7 cellular contexts compared by ENCODE assay signal in the genomic region with DNA sequence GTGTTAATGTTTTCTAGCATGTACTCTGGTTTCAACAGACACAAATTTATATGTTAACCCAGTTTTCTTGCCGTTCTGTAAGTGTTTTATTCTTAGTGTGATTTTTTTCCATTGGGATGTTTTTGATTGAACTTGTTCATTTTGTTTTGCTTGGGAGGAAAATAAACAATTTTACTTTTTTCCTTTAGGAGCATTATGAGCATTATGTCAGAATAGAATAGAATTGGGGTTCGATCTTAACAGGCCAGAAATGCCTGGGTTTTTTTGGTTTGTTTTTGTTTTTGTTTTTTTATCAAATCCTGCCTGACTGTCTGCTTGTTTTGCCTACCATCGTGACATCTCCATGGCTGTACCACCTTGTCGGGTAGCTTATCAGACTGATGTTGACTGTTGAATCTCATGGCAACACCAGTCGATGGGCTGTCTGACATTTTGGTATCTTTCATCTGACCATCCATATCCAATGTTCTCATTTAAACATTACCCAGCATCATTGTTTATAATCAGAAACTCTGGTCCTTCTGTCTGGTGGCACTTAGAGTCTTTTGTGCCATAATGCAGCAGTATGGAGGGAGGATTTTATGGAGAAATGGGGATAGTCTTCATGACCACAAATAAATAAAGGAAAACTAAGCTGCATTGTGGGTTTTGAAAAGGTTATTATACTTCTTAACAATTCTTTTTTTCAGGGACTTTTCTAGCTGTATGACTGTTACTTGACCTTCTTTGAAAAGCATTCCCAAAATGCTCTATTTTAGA. TPM values are rescaled to one million over a fixed set of nuclear protein-coding genes. Genes with fewer than 3 reads are reported as not detected.
A peak's percentile ranks its signal among the peaks of the same experiment; 100 is the strongest.
DNase-seq lines count a peak whose midpoint lies in the region; ATAC-seq and TF ChIP-seq lines count a peak whose summit lies in the region.

No MANE protein-coding gene starts in this region.

- no peak overlapping the region for H4K91ac ChIP-seq in trophoblast cell (ENCODE audit: low read depth, low read length)

- H2BK5ac ChIP-seq in trophoblast cell (ENCODE audit: low read depth, low read length, poor library complexity): no peak overlapping the region

- H2AK5ac ChIP-seq in trophoblast cell (ENCODE audit: low read length): no peak overlapping the region

- no peak overlapping the region for H2BK120ac ChIP-seq in trophoblast cell (ENCODE audit: insufficient read depth, low read length, poor library complexity)

- DNase-seq in RKO (ENCODE audit: low spot score) (peak; percentile 86), epithelial cell of esophagus (ENCODE audit: low read depth) (peak; percentile 67), trophoblast cell (no peak), inferior parietal cortex (ENCODE audit: extremely low spot score) (no peak)

- no peak overlapping the region for H3K18ac ChIP-seq in trophoblast cell (ENCODE audit: low read length)

- H3K4me2 ChIP-seq in trophoblast cell (ENCODE audit: low read length): peak overlapping the region; percentile 90

- peak; percentile 33 for TF ChIP-seq POLR2A in GM15510 (IDR thresholded peaks at IDR 0.05; ENCODE audit: borderline replicate concordance, extremely low read depth, insufficient read length)

- no peak overlapping the region for H4K8ac ChIP-seq in trophoblast cell (ENCODE audit: low read depth, low read length)

- H3K27me3 ChIP-seq in trophoblast cell (ENCODE audit: insufficient read depth, low read length): no peaks in the 10 kb centered on the region

- H3K79me1 ChIP-seq in trophoblast cell (ENCODE audit: low read length): peaks cover 17% of the 10 kb centered on the region

- H3K36me3 ChIP-seq in trophoblast cell (ENCODE audit: control insufficient read depth in 1 of 2, insufficient read depth in 2 of 2, low read length in 2 of 2): peaks cover 4 to 11% of the 10 kb centered on the region in 2 experiments

- peaks cover 7% of the 10 kb centered on the region for H3K79me2 ChIP-seq in trophoblast cell (ENCODE audit: control insufficient read depth, insufficient read depth, low read length, poor library complexity)

- WGBS in trophoblast cell (ENCODE audit: extremely low coverage, insufficient coverage, insufficient read length): no CpG with 5 or more reads among the region's 5 CpGs

- H3K9me3 ChIP-seq in trophoblast cell (ENCODE audit: insufficient read depth, low read depth, low read length): no peaks in the 10 kb centered on the region

- H2BK12ac ChIP-seq in trophoblast cell (ENCODE audit: low read length): no peak overlapping the region

- no peak overlapping the region for H4K12ac ChIP-seq in trophoblast cell (ENCODE audit: low read depth, low read length)

- peak overlapping the region; percentile 93 for H3K4me3 ChIP-seq in epithelial cell of esophagus (ENCODE audit: low read length)
- peak overlapping the region; percentile 74 for H3K4me3 ChIP-seq in trophoblast cell (ENCODE audit: low read depth, low read length)

- H3K27ac ChIP-seq in trophoblast cell (ENCODE audit: low read depth, low read length): peak overlapping the region; percentile 83

- H2AFZ ChIP-seq in trophoblast cell (ENCODE audit: insufficient read depth, low read length, poor library complexity): no peak overlapping the region

- no peak for TF ChIP-seq CTCF in epithelial cell of esophagus (IDR thresholded peaks at IDR 0.05; ENCODE audit: insufficient read depth, low read depth, low read length, missing control alignments)

- peaks cover 0 to 8% of the 10 kb centered on the region in 2 experiments for H3K4me1 ChIP-seq in trophoblast cell (ENCODE audit: control insufficient read depth in 1 of 2, insufficient read depth in 2 of 2, low read length in 2 of 2)

- no peak overlapping the region for H3K4ac ChIP-seq in trophoblast cell (ENCODE audit: low read depth, low read length)

- no peak overlapping the region for H3K14ac ChIP-seq in trophoblast cell (ENCODE audit: low read length)

- peak overlapping the region; percentile 42 for H3K23ac ChIP-seq in trophoblast cell (ENCODE audit: low read length)

- peak overlapping the region; percentile 91 for H3K9ac ChIP-seq in trophoblast cell (ENCODE audit: low read length)

- ATAC-seq in HG03280 (IDR thresholded peaks at IDR 0.05; ENCODE audit: unreplicated experiment) (no peak), HG02970 (IDR thresholded peaks at IDR 0.05; ENCODE audit: low FRiP score, unreplicated experiment) (no peak)

RNA-seq across cellular contexts. Expression of gene TUBD1, which starts 51.7 kb away (rescaled TPM):
- polyA plus RNA-seq in trophoblast cell (2013): 12.0 and 13.0 TPM in 2 replicates

RNA-seq across cellular contexts. Expression of gene RPS6KB1, which starts 51.8 kb away (rescaled TPM):
- 20.7 and 27.6 TPM in 2 replicates for polyA plus RNA-seq in trophoblast cell (2013)

Comparison
In these comparisons a context has a peak if more than half of its experiments do, and no peak if none do; other contexts are left out.
1. DNase-seq: peak in RKO (single experiment) and epithelial cell of esophagus (single experiment); none in trophoblast cell (0 of 2) and inferior parietal cortex (single experiment).